In genomic region chr6:144094731-144095133, GRCh38 we compare ENCODE assay signal across 8 cellular contexts. TPM values are rescaled to one million over a fixed set of nuclear protein-coding genes. Genes with fewer than 3 reads are reported as not detected.
DNase-seq lines count a peak whose midpoint lies in the region; FAIRE-seq and TF ChIP-seq lines count a peak whose summit lies in the region.

No MANE protein-coding gene starts in this region.

- H3K4me3 Mint-ChIP-seq in activated naive CD4-positive, alpha-beta T cell treated with anti-CD3 and anti-CD28 coated beads, Interleukin-2, amount 50 U/mL, for 24 hours: peak overlapping the region; percentile 94

- H3F3A ChIP-seq in PC-9 (ENCODE audit: insufficient read depth, low read depth): peaks cover 5% of the 10 kb centered on the region

- POLR2A ChIA-PET in PC-9 (lab: Charles Lee; ENCODE audit: unreplicated experiment): interaction anchor here (0.7 to 1.0 kb wide), 2 partner anchors 189 to 305 kb away, joined by 5 read pairs; no protein-coding TSS in a partner anchor

- TF ChIP-seq CTCF in PC-9 (conservative IDR thresholded peaks at IDR 0.05): no peak
- no peak for TF ChIP-seq CTCF in ovary (IDR thresholded peaks at IDR 0.05)

- peak overlapping the region; percentile 100 for H3K4me2 ChIP-seq in PC-9

- no TSS peak for BruUV-seq in PC-9 (replicated peaks; lab: Mats Ljungman, UMichigan)

- TF ChIP-seq EP300 in ovary (IDR thresholded peaks at IDR 0.05): no peak

- peaks cover 27% of the 10 kb centered on the region for H3K79me2 ChIP-seq in PC-9 (ENCODE audit: low read depth)

- CTCF ChIA-PET in PC-9 (lab: Charles Lee): no interaction called here

- no peak for DNase-seq in activated naive CD4-positive, alpha-beta T cell (lab: John Stamatoyannopoulos, UW)
- DNase-seq in PC-9 (no peak), ovary (no peak), germinal center (ENCODE audit: low spot score) (no peak), GM12892 (ENCODE audit: insufficient read length) (no peak), NCI-H2196 treated with DMSO at 0.1 percent for 48 hours (lab: John Stamatoyannopoulos, UW; ENCODE audit: unreplicated experiment) (no peak)

- no peak for TF ChIP-seq POLR2A in ovary (IDR thresholded peaks at IDR 0.05)
- no peak for TF ChIP-seq POLR2A in GM12892 (IDR thresholded peaks at IDR 0.05; ENCODE audit: low read depth, low read length)

- H3K36me3 Mint-ChIP-seq in activated naive CD4-positive, alpha-beta T cell treated with anti-CD3 and anti-CD28 coated beads, Interleukin-2, amount 50 U/mL, for 24 hours: peaks cover 10% of the 10 kb centered on the region

- H3K4me1 ChIP-seq in PC-9 (replicated peaks; ENCODE audit: insufficient read depth) (peaks cover 17% of the 10 kb centered on the region; the same call in 1 of the 2 replicates), esophagus (ENCODE audit: control insufficient read depth in 2 of 2, insufficient read depth in 2 of 2, low read length in 1 of 2) (peaks cover 0 to 8% of the 10 kb centered on the region in 2 donors), ovary (ENCODE audit: insufficient read depth) (peaks cover 12% of the 10 kb centered on the region)

- peaks cover 25% of the 10 kb centered on the region for H3K4me1 Mint-ChIP-seq in activated naive CD4-positive, alpha-beta T cell treated with anti-CD3 and anti-CD28 coated beads, Interleukin-2, amount 50 U/mL, for 24 hours

- no peaks in the 10 kb centered on the region for H3K27me3 Mint-ChIP-seq in activated naive CD4-positive, alpha-beta T cell treated with anti-CD3 and anti-CD28 coated beads, Interleukin-2, amount 50 U/mL, for 24 hours

- H3K9me2 ChIP-seq in PC-9 (ENCODE audit: insufficient read depth): no peaks in the 10 kb centered on the region

- intact Hi-C loops in PC-9 (cut with micrococcal nuclease; ENCODE audit: unreplicated experiment) (loop anchor here (1.0 to 10.0 kb wide), 2 partner anchors 170 to 930 kb away; no protein-coding TSS in a partner anchor), ovary (cut with DNase I) (loop anchor here in 1 of 4 donors (10.0 kb wide), 1 partner anchor 120 kb away; no protein-coding TSS in a partner anchor)

- no peaks in the 10 kb centered on the region for H3K9me3 Mint-ChIP-seq in activated naive CD4-positive, alpha-beta T cell treated with anti-CD3 and anti-CD28 coated beads, Interleukin-2, amount 50 U/mL, for 24 hours

- H3K4me3 ChIP-seq in PC-9 (peak overlapping the region; percentile 68), esophagus (ENCODE audit: low read depth in 1 of 2, low read length in 2 of 2) (peak overlapping the region; percentile 89 to 99), ovary (peak overlapping the region; percentile 90)

- H3K27me3 ChIP-seq in PC-9 (ENCODE audit: insufficient read depth, low read depth) (no peaks in the 10 kb centered on the region), esophagus (ENCODE audit: control insufficient read depth in 1 of 2, insufficient read depth in 2 of 2, low read length in 2 of 2) (no peaks in the 10 kb centered on the region), ovary (no peaks in the 10 kb centered on the region)

- WGBS in esophagus, 2 donors: 2% methylated on average over 19 of the region's 19 CpGs
- WGBS in ovary, 3 donors: 1 to 3% (median 1%) methylated on average over 19 of the region's 19 CpGs

- H3K36me3 ChIP-seq in PC-9 (ENCODE audit: low read depth): no peaks in the 10 kb centered on the region
- H3K36me3 ChIP-seq in esophagus (ENCODE audit: control insufficient read depth in 2 of 2, insufficient read depth in 2 of 2, low read length in 1 of 2): peaks cover 0 to 3% of the 10 kb centered on the region in 2 donors
- H3K36me3 ChIP-seq in ovary: no peaks in the 10 kb centered on the region

- no peak for FAIRE-seq in GM12892 (lab: Jason Lieb, UNC)

- H3K9me3 ChIP-seq in PC-9 (ENCODE audit: insufficient read depth, low read depth): no peaks in the 10 kb centered on the region
- H3K9me3 ChIP-seq in esophagus (ENCODE audit: control insufficient read depth in 2 of 2, insufficient read depth in 1 of 2, low read depth in 1 of 2, low read length in 1 of 2): no peaks in the 10 kb centered on the region
- no peaks in the 10 kb centered on the region for H3K9me3 ChIP-seq in ovary

- H3K27ac ChIP-seq in PC-9: peak overlapping the region; percentile 73
- H3K27ac ChIP-seq in esophagus (ENCODE audit: low read depth in 2 of 2, low read length in 1 of 2): peak overlapping the region; percentile 90 to 98
- peak overlapping the region in 1 of 2 donors; percentile 65 for H3K27ac ChIP-seq in ovary

- peak overlapping the region; percentile 96 for H3K27ac Mint-ChIP-seq in activated naive CD4-positive, alpha-beta T cell treated with anti-CD3 and anti-CD28 coated beads, Interleukin-2, amount 50 U/mL, for 24 hours

- H4K20me1 ChIP-seq in PC-9 (ENCODE audit: insufficient read depth): peaks cover 4% of the 10 kb centered on the region

- H2AFZ ChIP-seq in PC-9: peak overlapping the region; percentile 90

RNA-seq across cellular contexts. Expression of gene SF3B5, which starts 0.6 kb away (rescaled TPM):
- total RNA-seq in PC-9 (2021) (125 and 127 TPM in 2 replicates), ovary (100 to 1,000 TPM in 6 of 7 donors, 10 to 100 TPM in 1; 86.8 to 151 (median 117) TPM)
- polyA plus RNA-seq in esophagus (100 to 1,000 TPM in 1 of 2 donors, 10 to 100 TPM in 1; 65.5 to 206 TPM), ovary (100 to 1,000 TPM in 1 of 2 donors, 10 to 100 TPM in 1; 27.9 to 135 TPM)
- polyA plus RNA-seq in GM12892 (2012; ENCODE audit: missing spikeins): 161 TPM

RNA-seq across cellular contexts. Expression of gene STX11, which starts 55.6 kb away (rescaled TPM):
- 0.17 and 0.40 TPM in 2 replicates for total RNA-seq in PC-9 (2021)
- 1 to 10 TPM; 3.9 to 7.1 TPM for polyA plus RNA-seq in esophagus
- 1 to 10 TPM in 5 of 7 donors, under 1 TPM in 2; 0.45 to 6.0 (median 1.7) TPM for total RNA-seq in ovary
- polyA plus RNA-seq in ovary: 1 to 10 TPM; 1.2 to 2.6 TPM
- 8.2 TPM for polyA plus RNA-seq in GM12892 (2012; ENCODE audit: missing spikeins)
